ENCODE assay signal across 8 cellular contexts in the genomic region with DNA sequence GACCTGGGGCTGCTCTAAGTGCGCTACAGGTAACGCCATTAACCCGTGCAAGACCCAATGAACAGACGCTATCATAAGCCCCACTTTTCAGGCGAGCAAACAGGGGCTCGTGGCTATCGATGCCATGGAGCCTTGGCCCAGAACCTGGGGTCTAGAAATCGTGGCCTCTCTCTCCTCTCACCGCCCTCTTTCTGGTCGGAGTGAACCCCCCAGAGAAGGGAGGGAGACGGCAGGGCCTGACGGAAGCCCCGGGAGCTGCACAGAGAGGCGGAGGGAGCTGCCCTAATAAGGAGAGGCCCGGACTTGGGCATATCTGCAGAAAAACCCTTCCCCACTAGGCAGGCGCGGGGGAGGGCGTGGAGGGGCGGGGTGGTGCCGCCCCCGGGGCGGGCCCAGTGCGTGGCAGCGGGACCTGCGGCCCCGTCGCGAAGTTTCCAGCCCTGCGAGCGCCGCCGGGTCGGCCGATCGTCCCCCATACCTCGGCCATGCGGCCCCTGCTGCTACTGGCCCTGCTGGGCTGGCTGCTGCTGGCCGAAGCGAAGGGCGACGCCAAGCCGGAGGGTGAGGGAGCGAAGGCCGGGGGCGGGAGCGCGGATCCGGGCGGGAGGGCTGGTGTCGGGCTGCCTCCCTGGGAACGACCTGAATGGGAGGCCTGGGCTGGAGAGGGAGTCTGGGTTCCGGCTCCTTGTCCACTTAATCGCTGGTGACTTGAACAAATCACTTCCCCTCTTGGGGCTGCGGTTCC. TPM values are rescaled to one million over a fixed set of nuclear protein-coding genes. Genes with fewer than 3 reads are reported as not detected.
DNase-seq lines count a peak whose midpoint lies in the region; ATAC-seq and TF ChIP-seq lines count a peak whose summit lies in the region.

Gene PLOD1 (plus strand): TSS at position 423 of the 745 bp plus-strand sequence. CDS start 63 bp downstream, at position 486.

- H3K27ac ChIP-seq in DOHH2 (ENCODE audit: low read depth, low read length) (peak within 1 kb of the TSS; percentile 36), Karpas-422 (ENCODE audit: low read length) (peak within 1 kb of the TSS; percentile 19), neural progenitor cell (no peak within 1 kb of the TSS), stomach (peak within 1 kb of the TSS; percentile 81 to 91 (median 89))

- peak within 1 kb of the TSS; percentile 97 for H3K27ac Mint-ChIP-seq in neural progenitor cell

- peak; percentile 76 for ATAC-seq in GM21825 (IDR thresholded peaks at IDR 0.05; ENCODE audit: unreplicated experiment)

- TF ChIP-seq EP300 in stomach (IDR thresholded peaks at IDR 0.05), result no peak

- H3K9ac ChIP-seq in Karpas-422 (ENCODE audit: low read length) (peak within 1 kb of the TSS; percentile 87), neural progenitor cell (peak within 1 kb of the TSS; percentile 14)

- H4K20me1 ChIP-seq in DOHH2 (ENCODE audit: control insufficient read depth, insufficient read depth, low read depth, low read length) (no peaks in the 10 kb centered on the region), Karpas-422 (ENCODE audit: insufficient read depth, low read depth, low read length) (no peaks in the 10 kb centered on the region), neural progenitor cell (ENCODE audit: low read depth) (no peaks in the 10 kb centered on the region)

- TF ChIP-seq CTCF in DOHH2 (IDR thresholded peaks at IDR 0.05; ENCODE audit: low read depth, low read length, poor library complexity, severe bottlenecking) (no peak), foreskin fibroblast (IDR thresholded peaks at IDR 0.05; ENCODE audit: low read depth, low read length) (no peak), neural progenitor cell (IDR thresholded peaks at IDR 0.05) (no peak), stomach (IDR thresholded peaks at IDR 0.05) (no peak)

- peaks cover 17% of the 10 kb centered on the region for H3K79me2 ChIP-seq in DOHH2 (ENCODE audit: control insufficient read depth, low read length)
- peaks cover 30% of the 10 kb centered on the region for H3K79me2 ChIP-seq in Karpas-422 (ENCODE audit: low read length)
- no peaks in the 10 kb centered on the region for H3K79me2 ChIP-seq in neural progenitor cell (ENCODE audit: low read depth)

- H3K36me3 Mint-ChIP-seq in neural progenitor cell, result no peaks in the 10 kb centered on the region

- peak within 1 kb of the TSS; percentile 92 for H2AFZ ChIP-seq in Karpas-422 (ENCODE audit: low read length)
- peak within 1 kb of the TSS; percentile 77 for H2AFZ ChIP-seq in neural progenitor cell (replicated peaks)

- H3K4me3 Mint-ChIP-seq in neural progenitor cell, result peak within 1 kb of the TSS; percentile 84

- H3K9me2 ChIP-seq in DOHH2 (replicated peaks; ENCODE audit: control insufficient read depth, low read length), result no peaks in the 10 kb centered on the region
- no peaks in the 10 kb centered on the region for H3K9me2 ChIP-seq in Karpas-422 (replicated peaks; ENCODE audit: insufficient read depth, low read length)

- peaks cover 30% of the 10 kb centered on the region for H3K4me1 ChIP-seq in DOHH2 (ENCODE audit: control insufficient read depth, low read length)
- H3K4me1 ChIP-seq in Karpas-422 (ENCODE audit: low read length), result peaks cover 25% of the 10 kb centered on the region
- H3K4me1 ChIP-seq in neural progenitor cell, result peaks cover 11% of the 10 kb centered on the region
- H3K4me1 ChIP-seq in stomach, result peaks cover 19 to 72% (median 51%) of the 10 kb centered on the region in 4 donors

- H3K4me1 Mint-ChIP-seq in neural progenitor cell, result peaks cover 36% of the 10 kb centered on the region

- H3K4me2 ChIP-seq in DOHH2 (ENCODE audit: low read length) (peak within 1 kb of the TSS; percentile 93), Karpas-422 (ENCODE audit: low read depth, low read length, poor library complexity, severe bottlenecking) (peak within 1 kb of the TSS; percentile 79), neural progenitor cell (peak within 1 kb of the TSS; percentile 73)

- DNase-seq in Karpas-422 (peak; percentile 95), SIG-M5 (lab: John Stamatoyannopoulos, UW) (peak; percentile 37), activated gamma-delta T cell (lab: John Stamatoyannopoulos, UW) (peak; percentile 76), foreskin fibroblast (peak; percentile 89 to 96), neural progenitor cell (ENCODE audit: low spot score) (peak; percentile 79), stomach (peak; percentile 88)

- H3K36me3 ChIP-seq in DOHH2 (ENCODE audit: control insufficient read depth, low read length) (peaks cover 6% of the 10 kb centered on the region; the same call in 1 of the 2 replicates), Karpas-422 (ENCODE audit: insufficient read depth, low read length) (0 out of 2 replicates have a peak, but pooled peaks cover 3% of the 10 kb centered on the region), neural progenitor cell (no peaks in the 10 kb centered on the region), stomach (peaks cover 0 to 12% (median 6%) of the 10 kb centered on the region in 4 donors)

- no peaks in the 10 kb centered on the region for H3K9me3 Mint-ChIP-seq in neural progenitor cell

- H3K9me3 ChIP-seq in DOHH2 (ENCODE audit: control insufficient read depth, insufficient read depth, low read length) (no peaks in the 10 kb centered on the region), Karpas-422 (ENCODE audit: low read length) (no peaks in the 10 kb centered on the region), neural progenitor cell (ENCODE audit: low read depth) (no peaks in the 10 kb centered on the region), stomach (no peaks in the 10 kb centered on the region)

- H3F3A ChIP-seq in DOHH2 (ENCODE audit: control insufficient read depth, insufficient read depth) (peaks cover 5% of the 10 kb centered on the region; the same call in 1 of the 2 replicates), neural progenitor cell (ENCODE audit: low read depth) (peaks cover 23% of the 10 kb centered on the region)

- intact Hi-C loops in stomach (cut with DNase I; ENCODE audit: low total_unique reads), result no loop called here

- H3K4me3 ChIP-seq in DOHH2 (ENCODE audit: low read length) (peak within 1 kb of the TSS; percentile 80), Karpas-422 (ENCODE audit: low read length) (peak within 1 kb of the TSS; percentile 94), foreskin fibroblast (ENCODE audit: low read depth in 1 of 2, low read length in 2 of 2) (peak within 1 kb of the TSS; percentile 69 to 80), neural progenitor cell (peak within 1 kb of the TSS; percentile 49), stomach (peak within 1 kb of the TSS; percentile 63 to 76 (median 70))

- TF ChIP-seq POLR2A in stomach (IDR thresholded peaks at IDR 0.05), result peak in 1 of 4 donors; percentile 47

- no peaks in the 10 kb centered on the region for H3K27me3 ChIP-seq in DOHH2 (ENCODE audit: control insufficient read depth, low read length)
- H3K27me3 ChIP-seq in Karpas-422 (ENCODE audit: low read length), result no peaks in the 10 kb centered on the region
- H3K27me3 ChIP-seq in neural progenitor cell, result no peaks in the 10 kb centered on the region
- H3K27me3 ChIP-seq in stomach, result no peaks in the 10 kb centered on the region

- H3K27me3 Mint-ChIP-seq in neural progenitor cell (ENCODE audit: insufficient read depth, low read depth), result peaks cover 5% of the 10 kb centered on the region

- 0 to 3% (median 1%) methylated on average over 35 to 54 of the region's 54 CpGs for whole genome bisulfite sequencing in stomach, 5 donors

RNA-seq across cellular contexts. Expression of gene PLOD1, which starts in this region (rescaled TPM):
- total RNA-seq in Karpas-422 (2014; rRNA removed; shearing (Covaris generic); ENCODE audit: low replicate concordance), result 35.9 and 55.3 TPM in 2 replicates
- total RNA-seq in neural progenitor cell (ENCODE audit: low replicate concordance), result 27.2 and 73.5 TPM in 2 replicates
- 10 to 100 TPM in 4 of 5 donors, 1 to 10 TPM in 1; 8.2 to 56.2 (median 39.4) TPM for total RNA-seq in stomach
- 10 to 100 TPM in 2 of 3 donors, 1 to 10 TPM in 1; 9.8 to 39.5 (median 31.1) TPM for polyA plus RNA-seq in stomach

Comparison
In these comparisons a context has a peak if more than half of its experiments do, and no peak if none do; other contexts are left out.
1. DNase-seq: peak in every context shown above with its lines; median percentile 95 in Karpas-422; 92 in foreskin fibroblast; 88 in stomach; 79 in neural progenitor cell; 76 in activated gamma-delta T cell; 37 in SIG-M5.